In genomic region chr18:3771121-3771971, GRCh38 we compare ENCODE assay signal across 8 cellular contexts.
DNase-seq lines count a peak whose midpoint lies in the region; ATAC-seq lines count a peak whose summit lies in the region.

No MANE protein-coding gene starts in this region.

- ATAC-seq in HG02798 (IDR thresholded peaks at IDR 0.05; ENCODE audit: poor library complexity, unreplicated experiment) = peak; percentile 98

- DNase-seq in NCI-H1436 (lab: John Stamatoyannopoulos, UW) (peak; percentile 45), NCI-H1436 treated with DMSO at 0.1 percent for 48 hours (lab: John Stamatoyannopoulos, UW) (no peak), NCI-H187 treated with DMSO at 0.1 percent for 48 hours (lab: John Stamatoyannopoulos, UW) (peak; percentile 18), cerebellum (ENCODE audit: low spot score) (peak; percentile 84), kidney tubule cell (ENCODE audit: low spot score) (peak; percentile 93)
- peak; percentile 88 for DNase-seq in activated CD4-positive, CD25-positive, alpha-beta regulatory T cell treated with anti-CD3 and anti-CD28 coated beads, Interleukin-2, amount 50 U/mL, for 72 hours
- DNase-seq in stimulated activated CD4-positive, alpha-beta T cell treated with anti-CD3 and anti-CD28 coated beads, Interleukin-15, amount 100 ng/mL, for 24 hours = peak; percentile 86
